Comparison of ENCODE assay signal across 1 cellular context in the genomic region with DNA sequence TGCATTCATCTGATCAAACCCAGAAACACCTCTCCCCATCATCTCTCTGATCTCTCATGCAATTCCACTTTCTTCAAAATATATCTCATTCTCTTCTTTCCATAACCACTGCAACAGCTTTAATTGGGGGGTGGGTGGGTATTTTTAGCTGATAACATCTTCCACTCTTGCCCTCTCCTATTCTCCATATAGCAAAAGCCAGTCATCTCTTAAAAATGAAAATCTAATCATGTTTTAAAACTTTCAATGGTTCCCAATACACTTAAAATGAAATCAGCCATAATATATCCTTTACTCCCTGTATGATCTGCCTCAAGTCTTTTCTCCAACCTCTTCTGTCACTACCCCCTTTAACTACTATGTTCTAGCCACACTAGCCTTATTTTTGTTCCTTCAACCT.
TF ChIP-seq lines count a peak whose summit lies in the region.

No MANE protein-coding gene starts in this region.

TF ChIP-seq in GM12878, 131 proteins besides CTCF, POLR2A, EP300 and RAD21:
- TF ChIP-seq CHD2 (IDR thresholded peaks at IDR 0.05; ENCODE audit: borderline replicate concordance, low read depth, low read length) (no peak), SMARCA5 (IDR thresholded peaks at IDR 0.05) (no peak), NR2C2 (IDR thresholded peaks at IDR 0.05; ENCODE audit: borderline replicate concordance, control insufficient read depth, insufficient read length, low read depth) (no peak), BHLHE40 (IDR thresholded peaks at IDR 0.05; ENCODE audit: borderline replicate concordance in 1 of 2, low read depth in 2 of 2, low read length in 1 of 2) (no peak), MYB (IDR thresholded peaks at IDR 0.05; ENCODE audit: borderline replicate concordance, low read depth, low read length) (no peak), SIX5 (IDR thresholded peaks at IDR 0.05; ENCODE audit: low read depth, low read length, severe bottlenecking) (no peak), ATF7 (IDR thresholded peaks at IDR 0.05; ENCODE audit: low read depth) (no peak), RCOR1 (conservative IDR thresholded peaks at IDR 0.05; ENCODE audit: low read depth, low read length) (no peak), MXI1 (IDR thresholded peaks at IDR 0.05; ENCODE audit: low read depth, low read length) (no peak), ZNF384 (IDR thresholded peaks at IDR 0.05; ENCODE audit: borderline replicate concordance, low read depth, low read length) (no peak), RBBP5 (conservative IDR thresholded peaks at IDR 0.05) (no peak), HDAC2 (IDR thresholded peaks at IDR 0.05) (no peak)
- TF ChIP-seq, protein P1, sequence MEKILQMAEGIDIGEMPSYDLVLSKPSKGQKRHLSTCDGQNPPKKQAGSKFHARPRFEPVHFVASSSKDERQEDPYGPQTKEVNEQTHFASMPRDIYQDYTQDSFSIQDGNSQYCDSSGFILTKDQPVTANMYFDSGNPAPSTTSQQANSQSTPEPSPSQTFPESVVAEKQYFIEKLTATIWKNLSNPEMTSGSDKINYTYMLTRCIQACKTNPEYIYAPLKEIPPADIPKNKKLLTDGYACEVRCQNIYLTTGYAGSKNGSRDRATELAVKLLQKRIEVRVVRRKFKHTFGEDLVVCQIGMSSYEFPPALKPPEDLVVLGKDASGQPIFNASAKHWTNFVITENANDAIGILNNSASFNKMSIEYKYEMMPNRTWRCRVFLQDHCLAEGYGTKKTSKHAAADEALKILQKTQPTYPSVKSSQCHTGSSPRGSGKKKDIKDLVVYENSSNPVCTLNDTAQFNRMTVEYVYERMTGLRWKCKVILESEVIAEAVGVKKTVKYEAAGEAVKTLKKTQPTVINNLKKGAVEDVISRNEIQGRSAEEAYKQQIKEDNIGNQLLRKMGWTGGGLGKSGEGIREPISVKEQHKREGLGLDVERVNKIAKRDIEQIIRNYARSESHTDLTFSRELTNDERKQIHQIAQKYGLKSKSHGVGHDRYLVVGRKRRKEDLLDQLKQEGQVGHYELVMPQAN (conservative IDR thresholded peaks at IDR 0.05): no peak
- TF ChIP-seq, protein P2, sequence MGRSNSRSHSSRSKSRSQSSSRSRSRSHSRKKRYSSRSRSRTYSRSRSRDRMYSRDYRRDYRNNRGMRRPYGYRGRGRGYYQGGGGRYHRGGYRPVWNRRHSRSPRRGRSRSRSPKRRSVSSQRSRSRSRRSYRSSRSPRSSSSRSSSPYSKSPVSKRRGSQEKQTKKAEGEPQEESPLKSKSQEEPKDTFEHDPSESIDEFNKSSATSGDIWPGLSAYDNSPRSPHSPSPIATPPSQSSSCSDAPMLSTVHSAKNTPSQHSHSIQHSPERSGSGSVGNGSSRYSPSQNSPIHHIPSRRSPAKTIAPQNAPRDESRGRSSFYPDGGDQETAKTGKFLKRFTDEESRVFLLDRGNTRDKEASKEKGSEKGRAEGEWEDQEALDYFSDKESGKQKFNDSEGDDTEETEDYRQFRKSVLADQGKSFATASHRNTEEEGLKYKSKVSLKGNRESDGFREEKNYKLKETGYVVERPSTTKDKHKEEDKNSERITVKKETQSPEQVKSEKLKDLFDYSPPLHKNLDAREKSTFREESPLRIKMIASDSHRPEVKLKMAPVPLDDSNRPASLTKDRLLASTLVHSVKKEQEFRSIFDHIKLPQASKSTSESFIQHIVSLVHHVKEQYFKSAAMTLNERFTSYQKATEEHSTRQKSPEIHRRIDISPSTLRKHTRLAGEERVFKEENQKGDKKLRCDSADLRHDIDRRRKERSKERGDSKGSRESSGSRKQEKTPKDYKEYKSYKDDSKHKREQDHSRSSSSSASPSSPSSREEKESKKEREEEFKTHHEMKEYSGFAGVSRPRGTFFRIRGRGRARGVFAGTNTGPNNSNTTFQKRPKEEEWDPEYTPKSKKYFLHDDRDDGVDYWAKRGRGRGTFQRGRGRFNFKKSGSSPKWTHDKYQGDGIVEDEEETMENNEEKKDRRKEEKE (IDR thresholded peaks at IDR 0.05): no peak
- TF ChIP-seq, protein P3, sequence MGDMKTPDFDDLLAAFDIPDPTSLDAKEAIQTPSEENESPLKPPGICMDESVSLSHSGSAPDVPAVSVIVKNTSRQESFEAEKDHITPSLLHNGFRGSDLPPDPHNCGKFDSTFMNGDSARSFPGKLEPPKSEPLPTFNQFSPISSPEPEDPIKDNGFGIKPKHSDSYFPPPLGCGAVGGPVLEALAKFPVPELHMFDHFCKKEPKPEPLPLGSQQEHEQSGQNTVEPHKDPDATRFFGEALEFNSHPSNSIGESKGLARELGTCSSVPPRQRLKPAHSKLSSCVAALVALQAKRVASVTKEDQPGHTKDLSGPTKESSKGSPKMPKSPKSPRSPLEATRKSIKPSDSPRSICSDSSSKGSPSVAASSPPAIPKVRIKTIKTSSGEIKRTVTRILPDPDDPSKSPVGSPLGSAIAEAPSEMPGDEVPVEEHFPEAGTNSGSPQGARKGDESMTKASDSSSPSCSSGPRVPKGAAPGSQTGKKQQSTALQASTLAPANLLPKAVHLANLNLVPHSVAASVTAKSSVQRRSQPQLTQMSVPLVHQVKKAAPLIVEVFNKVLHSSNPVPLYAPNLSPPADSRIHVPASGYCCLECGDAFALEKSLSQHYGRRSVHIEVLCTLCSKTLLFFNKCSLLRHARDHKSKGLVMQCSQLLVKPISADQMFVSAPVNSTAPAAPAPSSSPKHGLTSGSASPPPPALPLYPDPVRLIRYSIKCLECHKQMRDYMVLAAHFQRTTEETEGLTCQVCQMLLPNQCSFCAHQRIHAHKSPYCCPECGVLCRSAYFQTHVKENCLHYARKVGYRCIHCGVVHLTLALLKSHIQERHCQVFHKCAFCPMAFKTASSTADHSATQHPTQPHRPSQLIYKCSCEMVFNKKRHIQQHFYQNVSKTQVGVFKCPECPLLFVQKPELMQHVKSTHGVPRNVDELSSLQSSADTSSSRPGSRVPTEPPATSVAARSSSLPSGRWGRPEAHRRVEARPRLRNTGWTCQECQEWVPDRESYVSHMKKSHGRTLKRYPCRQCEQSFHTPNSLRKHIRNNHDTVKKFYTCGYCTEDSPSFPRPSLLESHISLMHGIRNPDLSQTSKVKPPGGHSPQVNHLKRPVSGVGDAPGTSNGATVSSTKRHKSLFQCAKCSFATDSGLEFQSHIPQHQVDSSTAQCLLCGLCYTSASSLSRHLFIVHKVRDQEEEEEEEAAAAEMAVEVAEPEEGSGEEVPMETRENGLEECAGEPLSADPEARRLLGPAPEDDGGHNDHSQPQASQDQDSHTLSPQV (IDR thresholded peaks at IDR 0.05): no peak
